ENCODE assay signal across 8 cellular contexts in genomic region chr2:54724150-54724559, GRCh38. TPM values are rescaled to one million over a fixed set of nuclear protein-coding genes. Genes with fewer than 3 reads are reported as not detected.
DNase-seq lines count a peak whose midpoint lies in the region; ATAC-seq and TF ChIP-seq lines count a peak whose summit lies in the region.

No MANE protein-coding gene starts in this region.

- H3K9me3 Mint-ChIP-seq in progenitor cell of endocrine pancreas (ENCODE audit: low read depth) = no peaks in the 10 kb centered on the region

- no peaks in the 10 kb centered on the region for H3K9me2 ChIP-seq in DOHH2 (replicated peaks; ENCODE audit: control insufficient read depth, low read length)

- H4K20me1 ChIP-seq in DOHH2 (ENCODE audit: control insufficient read depth, insufficient read depth, low read depth, low read length) (no peaks in the 10 kb centered on the region), OCI-LY3 (ENCODE audit: insufficient read depth, low read length) (no peaks in the 10 kb centered on the region)

- H3K27ac ChIP-seq in DOHH2 (ENCODE audit: low read depth, low read length) (peak overlapping the region; percentile 69), OCI-LY3 (ENCODE audit: low read length) (no peak overlapping the region)

- peaks cover 77% of the 10 kb centered on the region for H3K27me3 Mint-ChIP-seq in progenitor cell of endocrine pancreas

- H3K36me3 Mint-ChIP-seq in progenitor cell of endocrine pancreas (ENCODE audit: insufficient read depth) = no peaks in the 10 kb centered on the region

- peak overlapping the region; percentile 55 for H3K9ac ChIP-seq in OCI-LY3 (ENCODE audit: low read length)

- H3K9me3 ChIP-seq in DOHH2 (ENCODE audit: control insufficient read depth, insufficient read depth, low read length) (no peaks in the 10 kb centered on the region), OCI-LY3 (ENCODE audit: insufficient read depth, low read length) (no peaks in the 10 kb centered on the region)

- peak overlapping the region; percentile 27 for H2AFZ ChIP-seq in OCI-LY3 (ENCODE audit: low read depth, low read length)

- peak overlapping the region; percentile 71 for H3K27ac Mint-ChIP-seq in progenitor cell of endocrine pancreas

- H3F3A ChIP-seq in DOHH2 (ENCODE audit: control insufficient read depth, insufficient read depth) = peaks cover 11% of the 10 kb centered on the region

- peak overlapping the region; percentile 88 for H3K4me2 ChIP-seq in DOHH2 (ENCODE audit: low read length)
- peak overlapping the region; percentile 83 for H3K4me2 ChIP-seq in OCI-LY3 (ENCODE audit: low read length)

- peak overlapping the region; percentile 76 for H3K4me3 ChIP-seq in DOHH2 (ENCODE audit: low read length)
- H3K4me3 ChIP-seq in OCI-LY3 (ENCODE audit: low read length) = peak overlapping the region; percentile 88
- peak overlapping the region; percentile 72 for H3K4me3 ChIP-seq in epithelial cell of proximal tubule (ENCODE audit: low read depth, low read length)

- H3K4me3 Mint-ChIP-seq in progenitor cell of endocrine pancreas (ENCODE audit: low read depth) = peak overlapping the region; percentile 79

- H3K4me1 ChIP-seq in DOHH2 (ENCODE audit: control insufficient read depth, low read length) = peaks cover 51% of the 10 kb centered on the region
- peaks cover 8% of the 10 kb centered on the region for H3K4me1 ChIP-seq in OCI-LY3 (ENCODE audit: low read length)

- no peaks in the 10 kb centered on the region for H3K27me3 ChIP-seq in DOHH2 (ENCODE audit: control insufficient read depth, low read length)
- H3K27me3 ChIP-seq in OCI-LY3 (ENCODE audit: low read depth, low read length) = peaks cover 35% of the 10 kb centered on the region

- no peak for DNase-seq in epithelial cell of proximal tubule (ENCODE audit: low read depth)
- DNase-seq in progenitor cell of endocrine pancreas (ENCODE audit: low spot score, unreplicated experiment) = no peak
- DNase-seq in NCI-H2171 (lab: John Stamatoyannopoulos, UW) = no peak
- no peak for DNase-seq in GDM1 (lab: John Stamatoyannopoulos, UW)

- ATAC-seq in GM21423 (IDR thresholded peaks at IDR 0.05; ENCODE audit: unreplicated experiment) = no peak
- no peak for ATAC-seq in GM18868 (IDR thresholded peaks at IDR 0.05; ENCODE audit: unreplicated experiment)

- H3K36me3 ChIP-seq in DOHH2 (ENCODE audit: control insufficient read depth, low read length) = peaks cover 40% of the 10 kb centered on the region
- no peaks in the 10 kb centered on the region for H3K36me3 ChIP-seq in OCI-LY3 (replicated peaks; ENCODE audit: low read depth, low read length)

- TF ChIP-seq CTCF in DOHH2 (IDR thresholded peaks at IDR 0.05; ENCODE audit: low read depth, low read length, poor library complexity, severe bottlenecking) (no peak), OCI-LY3 (IDR thresholded peaks at IDR 0.05; ENCODE audit: low read depth, low read length) (no peak), epithelial cell of proximal tubule (conservative IDR thresholded peaks at IDR 0.05; ENCODE audit: low read depth, low read length) (no peak), progenitor cell of endocrine pancreas (IDR thresholded peaks at IDR 0.05; ENCODE audit: unreplicated experiment) (no peak)

- peaks cover 6% of the 10 kb centered on the region for H3K4me1 Mint-ChIP-seq in progenitor cell of endocrine pancreas (ENCODE audit: low read depth)

- H3K79me2 ChIP-seq in DOHH2 (ENCODE audit: control insufficient read depth, low read length) (peaks cover 60% of the 10 kb centered on the region), OCI-LY3 (ENCODE audit: low read length) (no peaks in the 10 kb centered on the region)

RNA-seq across cellular contexts. Expression of gene EML6, which starts 0.7 kb away (rescaled TPM):
- total RNA-seq in epithelial cell of proximal tubule = 0.22 and 3.7 TPM in 2 replicates
- total RNA-seq in progenitor cell of endocrine pancreas = 2.6 and 4.0 TPM in 2 replicates
